7 cellular contexts compared by ENCODE assay signal in the genomic region with DNA sequence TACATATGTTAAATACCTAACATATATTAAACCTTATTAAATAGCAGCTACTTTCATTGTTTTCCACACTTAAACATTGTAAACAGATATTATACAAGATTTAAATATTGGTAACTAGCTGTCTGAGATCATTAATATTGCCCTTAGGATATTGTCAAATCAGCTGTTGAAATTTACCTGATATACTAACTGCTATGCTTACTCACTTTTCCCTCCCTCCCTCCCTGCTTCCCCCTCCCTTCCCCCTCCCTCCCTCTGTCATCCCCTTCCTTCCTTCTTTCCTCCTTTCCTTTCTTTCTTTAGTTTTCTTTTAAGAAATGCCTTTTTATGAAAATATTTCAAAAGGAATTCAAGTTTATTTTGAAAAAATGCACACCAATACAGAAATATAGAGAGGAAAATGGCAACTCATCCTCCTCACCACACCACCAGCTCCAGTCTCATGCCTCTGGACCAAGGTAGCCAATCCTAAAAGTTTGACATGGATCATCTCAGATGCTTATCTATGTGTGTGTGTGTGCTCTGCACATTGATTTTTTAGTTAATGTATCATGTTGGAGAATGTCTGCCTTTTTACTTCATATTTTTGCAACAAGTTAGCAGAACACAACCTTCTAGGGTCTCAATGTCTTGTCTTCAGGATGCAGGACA. TPM values are rescaled to one million over a fixed set of nuclear protein-coding genes. Genes with fewer than 3 reads are reported as not detected.
"Had no signal": no experiment of that assay in that cellular context is flagged by ENCODE, and none has a peak within 500 bp of the region (broad histone marks: within the 10 kb centered on the region; RNA-seq: fewer than 3 reads in every experiment).

No MANE protein-coding gene starts in this region.

RNA-seq across cellular contexts. Expression of gene CTAGE6, which starts 41.8 kb away (rescaled TPM):
- total RNA-seq: colonic mucosa, endodermal cell, foreskin keratinocyte, heart left ventricle, left ventricle myocardium superior had no signal
- polyA plus RNA-seq: fibroblast of lung, foreskin keratinocyte, heart left ventricle, hepatocyte had no signal
